Comparison of ENCODE assay signal across 8 cellular contexts in the genomic region with DNA sequence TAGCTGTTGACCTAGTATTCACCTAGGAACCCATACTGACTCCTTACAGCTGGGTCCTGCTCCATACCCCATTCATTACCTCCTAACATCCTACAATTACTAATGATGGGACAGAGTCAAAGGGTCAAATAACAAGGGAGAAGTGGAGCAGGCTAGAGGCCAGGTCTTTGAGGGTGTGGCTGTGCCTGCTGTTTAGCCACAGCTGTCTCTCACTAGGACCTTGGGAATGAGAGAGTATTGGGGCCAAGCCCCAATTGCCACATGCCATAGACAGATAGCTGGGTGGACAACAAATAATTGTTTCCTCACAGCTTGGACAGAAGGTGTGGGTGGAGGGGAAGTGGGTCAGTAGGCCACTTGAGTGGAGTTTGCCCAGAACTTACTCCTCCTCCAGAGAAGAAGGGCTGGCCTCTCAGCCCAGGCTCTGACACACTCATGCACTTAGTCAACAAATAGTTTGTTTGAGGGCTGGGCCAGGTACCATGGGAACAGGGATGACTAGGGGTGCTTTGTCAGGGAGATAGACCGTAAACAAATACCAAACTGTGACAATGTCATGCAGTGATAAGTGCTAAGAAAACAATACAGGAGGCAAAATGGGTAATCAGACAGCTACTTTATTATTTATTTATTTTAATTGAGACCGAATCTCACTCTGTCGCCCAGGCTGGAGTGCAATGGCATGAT. TPM values are rescaled to one million over a fixed set of nuclear protein-coding genes. Genes with fewer than 3 reads are reported as not detected.
DNase-seq lines count a peak whose midpoint lies in the region; ATAC-seq and TF ChIP-seq lines count a peak whose summit lies in the region.

No MANE protein-coding gene starts in this region.

- peak overlapping the region; percentile 86 for H3K27ac ChIP-seq in subcutaneous abdominal adipose tissue (ENCODE audit: low read depth, low read length)

- TF ChIP-seq CTCF in chondrocyte (IDR thresholded peaks at IDR 0.05) (no peak), GM10248 (IDR thresholded peaks at IDR 0.05; ENCODE audit: control extremely low read depth, extremely low read depth, low read depth, missing control alignments) (no peak)

- H3K4me1 ChIP-seq in subcutaneous abdominal adipose tissue (ENCODE audit: control insufficient read depth in 5 of 5, insufficient read depth in 5 of 5, low read length in 5 of 5): peaks cover 10 to 58% (median 46%) of the 10 kb centered on the region in 5 donors

- peak overlapping the region; percentile 13 for H3K4me3 Mint-ChIP-seq in chondrocyte (ENCODE audit: unreplicated experiment)

- H3K9me3 Mint-ChIP-seq in chondrocyte (ENCODE audit: low read depth): no peaks in the 10 kb centered on the region

- H3K27ac Mint-ChIP-seq in chondrocyte (ENCODE audit: unreplicated experiment): peak overlapping the region; percentile 83

- no peaks in the 10 kb centered on the region for H3K27me3 Mint-ChIP-seq in chondrocyte (ENCODE audit: low read depth)

- no peaks in the 10 kb centered on the region for H3K9me3 ChIP-seq in subcutaneous abdominal adipose tissue (ENCODE audit: control insufficient read depth in 5 of 5, low read length in 5 of 5)

- no peaks in the 10 kb centered on the region for H3K27me3 ChIP-seq in subcutaneous abdominal adipose tissue (ENCODE audit: control insufficient read depth in 5 of 5, insufficient read depth in 4 of 5, low read length in 5 of 5)

- ATAC-seq in GM21529 (IDR thresholded peaks at IDR 0.05; ENCODE audit: unreplicated experiment): no peak

- H3K4me3 ChIP-seq in subcutaneous abdominal adipose tissue (ENCODE audit: low read depth in 1 of 5, low read length in 5 of 5): no peak overlapping the region

- CTCF ChIA-PET in GM10248 (lab: Yijun Ruan, JAX): interaction anchor here (1.0 to 1.5 kb wide), 4 partner anchors 11 to 41 kb away, joined by 3 to 5 read pairs (median 4); no protein-coding TSS in a partner anchor

- POLR2A ChIA-PET in GM10248 (lab: Yijun Ruan, JAX): interaction anchor here (1.0 kb wide), 1 partner anchor 11 kb away, joined by 3 read pairs; a partner anchor contains a TSS

- peaks cover 63% of the 10 kb centered on the region for H3K4me1 Mint-ChIP-seq in chondrocyte (ENCODE audit: low read depth)

- DNase-seq in NCI-H1436 (lab: John Stamatoyannopoulos, UW): peak; percentile 40
- DNase-seq in NCI-H1436 treated with DMSO at 0.1 percent for 48 hours (lab: John Stamatoyannopoulos, UW): no peak
- DNase-seq in NCI-H748 (lab: John Stamatoyannopoulos, UW; ENCODE audit: unreplicated experiment): peak; percentile 94
- DNase-seq in chondrocyte (ENCODE audit: low spot score): no peak
- DNase-seq in left kidney (ENCODE audit: low read depth, low spot score): peak; percentile 66
- DNase-seq in GM10248 (ENCODE audit: extremely low spot score): no peak

- peaks cover 0 to 16% (median 5%) of the 10 kb centered on the region in 5 donors for H3K36me3 ChIP-seq in subcutaneous abdominal adipose tissue (ENCODE audit: control insufficient read depth in 5 of 5, insufficient read depth in 5 of 5, low read length in 5 of 5)

- H3K9ac ChIP-seq in subcutaneous abdominal adipose tissue (ENCODE audit: low read length in 5 of 5): peak overlapping the region in 2 of 5 donors; percentile 8 to 29

- peaks cover 4% of the 10 kb centered on the region for H3K36me3 Mint-ChIP-seq in chondrocyte (ENCODE audit: low read depth)

RNA-seq across cellular contexts. Expression of a gene that starts 10.2 kb away (rescaled TPM):
- 50.5 to 58.3 TPM (median 52.8 TPM) in 3 replicates for total RNA-seq in chondrocyte

RNA-seq across cellular contexts. Expression of a gene that starts 11.0 kb away (rescaled TPM):
- 131 to 147 TPM (median 135 TPM) in 3 replicates for total RNA-seq in chondrocyte

RNA-seq across cellular contexts. Expression of a gene that starts 15.2 kb away (rescaled TPM):
- total RNA-seq in chondrocyte: 67.6 to 77.2 TPM (median 67.9 TPM) in 3 replicates

RNA-seq across cellular contexts. Expression of a gene that starts 15.6 kb away (rescaled TPM):
- total RNA-seq in chondrocyte: 25.3 to 26.3 TPM (median 25.7 TPM) in 3 replicates

RNA-seq across cellular contexts. Expression of a gene that starts 27.0 kb away (rescaled TPM):
- total RNA-seq in chondrocyte: 0.57 TPM in 1 of 3 replicates, not detected in the others

Comparison
In these comparisons a context has a peak if more than half of its experiments do, and no peak if none do; other contexts are left out.
1. DNase-seq: peak in NCI-H1436 (single experiment), NCI-H748 (single experiment) and left kidney (single experiment); none in NCI-H1436 treated with DMSO at 0.1 percent for 48 hours (single experiment), chondrocyte (single experiment) and GM10248 (single experiment).